In genomic region chr3:192906940-192907339, GRCh38 we compare ENCODE assay signal across 18 cellular contexts. TPM values are rescaled to one million over a fixed set of nuclear protein-coding genes. Genes with fewer than 3 reads are reported as not detected.
DNase-seq lines count a peak whose midpoint lies in the region; ATAC-seq lines count a peak whose summit lies in the region.
"Had no signal": no experiment of that assay in that cellular context is flagged by ENCODE, and none has a peak within 500 bp of the region (broad histone marks: within the 10 kb centered on the region; RNA-seq: fewer than 3 reads in every experiment).

No MANE protein-coding gene starts in this region.

- ATAC-seq in activated CD8-positive, alpha-beta T cell treated with anti-CD3 and anti-CD28 coated beads, Interleukin-2, amount 10 ng/mL, durations not matched to agents 7 days and 5 days = peak; percentile 36
- peak; percentile 84 for ATAC-seq in stimulated activated effector memory CD8-positive, alpha-beta T cell treated with anti-CD3 and anti-CD28 coated beads, Interleukin-12 subunit alpha, Interleukin-12 subunit beta, amount 100 ng/mL, for 72 hours
- no peak for ATAC-seq in HG03135 (IDR thresholded peaks at IDR 0.05; ENCODE audit: unreplicated experiment)
- no peak for ATAC-seq in right cardiac atrium
- ATAC-seq: left colon had no signal

- H3K4me1 Mint-ChIP-seq in activated naive CD4-positive, alpha-beta T cell treated with anti-CD3 and anti-CD28 coated beads, Interleukin-2, amount 50 U/mL, for 24 hours = peaks cover 27% of the 10 kb centered on the region
- peaks cover 17% of the 10 kb centered on the region for H3K4me1 Mint-ChIP-seq in activated naive CD4-positive, alpha-beta T cell treated with anti-CD3 and anti-CD28 coated beads for 36 hours (ENCODE audit: low read depth)
- peaks cover 30% of the 10 kb centered on the region for H3K4me1 Mint-ChIP-seq in activated CD8-positive, alpha-beta T cell treated with anti-CD3 and anti-CD28 coated beads, Interleukin-2, amount 10 ng/mL, durations not matched to agents 7 days and 5 days (ENCODE audit: low read depth)
- peaks cover 6% of the 10 kb centered on the region for H3K4me1 Mint-ChIP-seq in stimulated activated effector memory CD8-positive, alpha-beta T cell treated with anti-CD3 and anti-CD28 coated beads, Interleukin-12 subunit alpha, Interleukin-12 subunit beta, amount 100 ng/mL, for 72 hours
- H3K4me1 Mint-ChIP-seq: naive B cell had no signal

- intact Hi-C loops in activated naive CD4-positive, alpha-beta T cell treated with anti-CD3 and anti-CD28 coated beads for 36 hours (cut with micrococcal nuclease) = no loop called here
- intact Hi-C loops in right cardiac atrium (cut with DNase I) = no loop called here

- CTCF ChIA-PET in activated naive CD4-positive, alpha-beta T cell treated with anti-CD3 and anti-CD28 coated beads for 36 hours (lab: Charles Lee) = interaction anchor here (1.0 to 1.2 kb wide), 2 partner anchors 8 to 94 kb away, joined by 3 to 8 read pairs; no protein-coding TSS in a partner anchor
- CTCF ChIA-PET in activated CD8-positive, alpha-beta T cell treated with anti-CD3 and anti-CD28 coated beads, Interleukin-2, amount 10 ng/mL, durations not matched to agents 7 days and 5 days (lab: Charles Lee) = interaction anchor here (1.8 kb wide), 1 partner anchor 10 kb away, joined by 7 read pairs; the partner anchor contains the start of gene MB21D2

- H3K27me3 ChIP-seq in right cardiac atrium (ENCODE audit: control insufficient read depth, insufficient read depth) = no peaks in the 10 kb centered on the region
- H3K27me3 ChIP-seq: brain microvascular endothelial cell, SJCRH30 had no signal

- no peak for DNase-seq in activated naive CD4-positive, alpha-beta T cell treated with anti-CD3 and anti-CD28 coated beads for 36 hours
- DNase-seq in NCI-H226 = peak; percentile 25
- DNase-seq in activated CD8-positive, alpha-beta T cell treated with anti-CD3 and anti-CD28 coated beads, Interleukin-2, amount 10 ng/mL, durations not matched to agents 7 days and 5 days = no peak
- no peak for DNase-seq in stimulated activated effector memory CD8-positive, alpha-beta T cell treated with anti-CD3 and anti-CD28 coated beads, Interleukin-12 subunit alpha, Interleukin-12 subunit beta, amount 100 ng/mL, for 72 hours (ENCODE audit: low spot score in 2 of 2)
- DNase-seq in NCI-H526 treated with DMSO at 0.1 percent for 48 hours (lab: John Stamatoyannopoulos, UW) = no peak
- DNase-seq in right cardiac atrium = no peak
- DNase-seq: activated T-cell treated with anti-CD3 and anti-CD28 coated beads, Interleukin-2, amount 50 U/mL, for 24 hours; brain microvascular endothelial cell; endodermal cell; Kasumi-1; left colon; naive B cell; NCI-H446 treated with DMSO at 0.1 percent for 48 hours; SJCRH30; stimulated activated CD4-positive, alpha-beta T cell treated with anti-CD3 and anti-CD28 coated beads, Interleukin-4, amount 100 ng/mL, for 1 hour had no signal

- no peaks in the 10 kb centered on the region for H3K36me3 Mint-ChIP-seq in activated naive CD4-positive, alpha-beta T cell treated with anti-CD3 and anti-CD28 coated beads, Interleukin-2, amount 50 U/mL, for 24 hours
- H3K36me3 Mint-ChIP-seq in activated naive CD4-positive, alpha-beta T cell treated with anti-CD3 and anti-CD28 coated beads for 36 hours (ENCODE audit: low read depth) = peaks cover 4% of the 10 kb centered on the region
- peaks cover 29% of the 10 kb centered on the region for H3K36me3 Mint-ChIP-seq in activated CD8-positive, alpha-beta T cell treated with anti-CD3 and anti-CD28 coated beads, Interleukin-2, amount 10 ng/mL, durations not matched to agents 7 days and 5 days (ENCODE audit: low read depth)
- H3K36me3 Mint-ChIP-seq in stimulated activated effector memory CD8-positive, alpha-beta T cell treated with anti-CD3 and anti-CD28 coated beads, Interleukin-12 subunit alpha, Interleukin-12 subunit beta, amount 100 ng/mL, for 72 hours = peaks cover 19% of the 10 kb centered on the region
- H3K36me3 Mint-ChIP-seq: naive B cell had no signal

- peaks cover 1% of the 10 kb centered on the region for H3K27me3 Mint-ChIP-seq in activated naive CD4-positive, alpha-beta T cell treated with anti-CD3 and anti-CD28 coated beads, Interleukin-2, amount 50 U/mL, for 24 hours
- H3K27me3 Mint-ChIP-seq in activated naive CD4-positive, alpha-beta T cell treated with anti-CD3 and anti-CD28 coated beads for 36 hours (ENCODE audit: low read depth) = no peaks in the 10 kb centered on the region
- peaks cover 6% of the 10 kb centered on the region for H3K27me3 Mint-ChIP-seq in activated CD8-positive, alpha-beta T cell treated with anti-CD3 and anti-CD28 coated beads, Interleukin-2, amount 10 ng/mL, durations not matched to agents 7 days and 5 days (ENCODE audit: low read depth)
- H3K27me3 Mint-ChIP-seq: activated T-cell treated with anti-CD3 and anti-CD28 coated beads, Interleukin-2, amount 50 U/mL, for 24 hours; stimulated activated naive CD8-positive, alpha-beta T cell treated with anti-CD3 and anti-CD28 coated beads, Interleukin-15, Interleukin-2, amounts not matched to agents 100 ng/mL and 50 ng/mL, for 24 hours had no signal

- no peaks in the 10 kb centered on the region for H3K9me3 ChIP-seq in right cardiac atrium (ENCODE audit: control insufficient read depth, low read length)

- no peaks in the 10 kb centered on the region for H3K9me3 Mint-ChIP-seq in activated naive CD4-positive, alpha-beta T cell treated with anti-CD3 and anti-CD28 coated beads, Interleukin-2, amount 50 U/mL, for 24 hours
- no peaks in the 10 kb centered on the region for H3K9me3 Mint-ChIP-seq in activated naive CD4-positive, alpha-beta T cell treated with anti-CD3 and anti-CD28 coated beads for 36 hours
- peaks cover 14% of the 10 kb centered on the region for H3K9me3 Mint-ChIP-seq in activated CD8-positive, alpha-beta T cell treated with anti-CD3 and anti-CD28 coated beads, Interleukin-2, amount 10 ng/mL, durations not matched to agents 7 days and 5 days (ENCODE audit: insufficient read depth)
- peaks cover 3% of the 10 kb centered on the region for H3K9me3 Mint-ChIP-seq in stimulated activated effector memory CD8-positive, alpha-beta T cell treated with anti-CD3 and anti-CD28 coated beads, Interleukin-12 subunit alpha, Interleukin-12 subunit beta, amount 100 ng/mL, for 72 hours
- H3K9me3 Mint-ChIP-seq: activated T-cell treated with anti-CD3 and anti-CD28 coated beads, Interleukin-2, amount 50 U/mL, for 24 hours; stimulated activated naive CD8-positive, alpha-beta T cell treated with anti-CD3 and anti-CD28 coated beads, Interleukin-15, Interleukin-2, amounts not matched to agents 100 ng/mL and 50 ng/mL, for 24 hours had no signal

- POLR2A ChIA-PET in activated CD8-positive, alpha-beta T cell treated with anti-CD3 and anti-CD28 coated beads, Interleukin-2, amount 10 ng/mL, durations not matched to agents 7 days and 5 days (lab: Charles Lee) = no interaction called here

- no peak overlapping the region for H3K27ac ChIP-seq in right cardiac atrium (ENCODE audit: low read length)
- H3K27ac ChIP-seq: brain microvascular endothelial cell, SJCRH30 had no signal

- H3K27ac Mint-ChIP-seq in activated naive CD4-positive, alpha-beta T cell treated with anti-CD3 and anti-CD28 coated beads, Interleukin-2, amount 50 U/mL, for 24 hours = peak overlapping the region; percentile 26
- H3K27ac Mint-ChIP-seq in activated naive CD4-positive, alpha-beta T cell treated with anti-CD3 and anti-CD28 coated beads for 36 hours = no peak overlapping the region
- H3K27ac Mint-ChIP-seq in activated CD8-positive, alpha-beta T cell treated with anti-CD3 and anti-CD28 coated beads, Interleukin-2, amount 10 ng/mL, durations not matched to agents 7 days and 5 days = peak overlapping the region; percentile 37
- H3K27ac Mint-ChIP-seq in stimulated activated effector memory CD8-positive, alpha-beta T cell treated with anti-CD3 and anti-CD28 coated beads, Interleukin-12 subunit alpha, Interleukin-12 subunit beta, amount 100 ng/mL, for 72 hours = no peak overlapping the region
- H3K27ac Mint-ChIP-seq: activated T-cell treated with anti-CD3 and anti-CD28 coated beads, Interleukin-2, amount 50 U/mL, for 24 hours; endodermal cell; naive B cell; stimulated activated naive CD8-positive, alpha-beta T cell treated with anti-CD3 and anti-CD28 coated beads, Interleukin-15, Interleukin-2, amounts not matched to agents 100 ng/mL and 50 ng/mL, for 24 hours had no signal

- peaks cover 2% of the 10 kb centered on the region for H3K4me1 ChIP-seq in right cardiac atrium (ENCODE audit: control insufficient read depth, insufficient read depth, low read length)

- 83% methylated on average over 1 of the region's 1 CpG for WGBS in right cardiac atrium

- H3K4me3 Mint-ChIP-seq in activated naive CD4-positive, alpha-beta T cell treated with anti-CD3 and anti-CD28 coated beads, Interleukin-2, amount 50 U/mL, for 24 hours = no peak overlapping the region
- no peak overlapping the region for H3K4me3 Mint-ChIP-seq in activated naive CD4-positive, alpha-beta T cell treated with anti-CD3 and anti-CD28 coated beads for 36 hours
- H3K4me3 Mint-ChIP-seq in activated CD8-positive, alpha-beta T cell treated with anti-CD3 and anti-CD28 coated beads, Interleukin-2, amount 10 ng/mL, durations not matched to agents 7 days and 5 days = no peak overlapping the region
- H3K4me3 Mint-ChIP-seq in stimulated activated effector memory CD8-positive, alpha-beta T cell treated with anti-CD3 and anti-CD28 coated beads, Interleukin-12 subunit alpha, Interleukin-12 subunit beta, amount 100 ng/mL, for 72 hours = no peak overlapping the region
- H3K4me3 Mint-ChIP-seq: activated T-cell treated with anti-CD3 and anti-CD28 coated beads, Interleukin-2, amount 50 U/mL, for 24 hours; endodermal cell; naive B cell; stimulated activated naive CD8-positive, alpha-beta T cell treated with anti-CD3 and anti-CD28 coated beads, Interleukin-15, Interleukin-2, amounts not matched to agents 100 ng/mL and 50 ng/mL, for 24 hours had no signal

- H3K4me3 ChIP-seq in right cardiac atrium (ENCODE audit: low read length) = no peak overlapping the region
- H3K4me3 ChIP-seq: SJCRH30 had no signal

RNA-seq across cellular contexts. Expression of gene MB21D2, which starts 10.7 kb away (rescaled TPM):
- 1 to 10 TPM; 6.4 to 6.5 TPM for total RNA-seq in activated naive CD4-positive, alpha-beta T cell treated with anti-CD3 and anti-CD28 coated beads for 36 hours
- total RNA-seq in activated CD8-positive, alpha-beta T cell treated with anti-CD3 and anti-CD28 coated beads, Interleukin-2, amount 10 ng/mL, durations not matched to agents 7 days and 5 days = 1 to 10 TPM; 6.5 to 7.2 TPM
- 1 to 10 TPM; 3.1 to 3.9 (median 3.7) TPM for total RNA-seq in right cardiac atrium
- polyA plus RNA-seq in right cardiac atrium = 1.3 TPM

Comparison
In these comparisons a context has a peak if more than half of its experiments do, and no peak if none do; other contexts are left out.
1. H3K27ac Mint-ChIP-seq: peak in activated naive CD4-positive, alpha-beta T cell treated with anti-CD3 and anti-CD28 coated beads, Interleukin-2, amount 50 U/mL, for 24 hours (single experiment) and activated CD8-positive, alpha-beta T cell treated with anti-CD3 and anti-CD28 coated beads, Interleukin-2, amount 10 ng/mL, durations not matched to agents 7 days and 5 days (single experiment); none in activated naive CD4-positive, alpha-beta T cell treated with anti-CD3 and anti-CD28 coated beads for 36 hours (single experiment) and stimulated activated effector memory CD8-positive, alpha-beta T cell treated with anti-CD3 and anti-CD28 coated beads, Interleukin-12 subunit alpha, Interleukin-12 subunit beta, amount 100 ng/mL, for 72 hours (single experiment).
2. ATAC-seq: peak in activated CD8-positive, alpha-beta T cell treated with anti-CD3 and anti-CD28 coated beads, Interleukin-2, amount 10 ng/mL, durations not matched to agents 7 days and 5 days (single experiment) and stimulated activated effector memory CD8-positive, alpha-beta T cell treated with anti-CD3 and anti-CD28 coated beads, Interleukin-12 subunit alpha, Interleukin-12 subunit beta, amount 100 ng/mL, for 72 hours (single experiment); none in HG03135 (single experiment) and right cardiac atrium (0 of 2).